Comparison of ENCODE assay signal across 9 cellular contexts in the genomic region with DNA sequence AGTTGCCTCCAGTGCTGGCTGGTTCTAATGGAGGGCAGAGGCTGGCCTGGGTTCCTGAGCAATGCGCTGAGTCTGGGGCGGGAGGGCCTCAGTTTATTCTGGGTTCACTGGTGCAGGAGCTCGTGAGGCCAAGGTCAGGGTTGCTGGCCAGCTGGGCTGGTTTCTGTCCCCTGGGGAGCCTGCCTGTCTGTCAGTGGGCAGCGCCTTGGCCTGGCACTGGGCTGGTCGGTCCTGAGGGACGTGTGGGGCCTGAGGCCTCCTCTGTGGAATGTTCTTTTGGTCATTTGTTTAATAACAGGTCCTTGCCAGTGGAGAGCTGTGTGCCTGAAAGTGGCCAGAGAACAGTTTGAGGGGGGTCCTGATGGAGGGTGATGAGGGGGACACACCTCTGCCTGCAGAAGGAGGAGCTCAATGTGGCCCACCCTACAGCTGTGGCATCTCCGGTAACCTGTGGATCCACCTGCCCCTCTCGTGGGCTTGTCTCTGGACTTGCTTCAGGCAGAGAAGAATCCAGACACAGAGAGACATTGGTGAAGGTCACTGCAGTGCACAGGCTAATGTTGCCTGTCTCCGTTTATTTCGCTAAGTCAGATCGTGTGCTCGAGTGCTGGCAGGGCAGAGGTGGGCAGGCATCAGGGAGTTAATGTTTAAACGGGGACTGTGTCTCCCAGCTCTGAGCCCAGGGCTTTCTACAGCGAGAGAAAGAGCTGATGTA. TPM values are rescaled to one million over a fixed set of nuclear protein-coding genes. Genes with fewer than 3 reads are reported as not detected.
DNase-seq lines count a peak whose midpoint lies in the region; ATAC-seq, FAIRE-seq and TF ChIP-seq lines count a peak whose summit lies in the region.
"Had no signal": no experiment of that assay in that cellular context is flagged by ENCODE, and none has a peak within 500 bp of the region (broad histone marks: within the 10 kb centered on the region; RNA-seq: fewer than 3 reads in every experiment).

No MANE protein-coding gene starts in this region.

- no peak overlapping the region for H2AFZ ChIP-seq in SK-N-SH (ENCODE audit: low read depth)

- H3K36me3 ChIP-seq in SK-N-SH (replicated peaks in 1 of 2; ENCODE audit: control insufficient read depth in 1 of 2, insufficient read depth in 2 of 2, low read length in 1 of 2), result peaks cover 0 to 3% of the 10 kb centered on the region in 2 experiments

- no peaks in the 10 kb centered on the region for H3K27me3 ChIP-seq in SK-N-SH (ENCODE audit: insufficient read depth)

- no peaks in the 10 kb centered on the region for H4K20me1 ChIP-seq in SK-N-SH (ENCODE audit: insufficient read depth)

- H3K9me3 ChIP-seq in SK-N-SH, result no peaks in the 10 kb centered on the region

- H3K4me3 Mint-ChIP-seq in neural crest cell, result no peak overlapping the region

- POLR2A ChIA-PET in SK-N-SH (lab: Yijun Ruan, JAX), result no interaction called here

- H3K27ac ChIP-seq in SK-N-SH (ENCODE audit: low read depth in 2 of 2, low read length in 1 of 2), result peak overlapping the region in 1 of 2 experiments; percentile 17; a peak in 1 of 4 replicates

- TF ChIP-seq RAD21 in SK-N-SH (IDR thresholded peaks at IDR 0.05; ENCODE audit: low read length), result no peak

- no peak overlapping the region for H3K4me3 ChIP-seq in SK-N-SH (ENCODE audit: low read depth in 2 of 2, low read length in 1 of 2)
- H3K4me3 ChIP-seq: GM12878 had no signal

- no peaks in the 10 kb centered on the region for H3F3A ChIP-seq in SK-N-SH (replicated peaks; ENCODE audit: insufficient read depth)

- no peaks in the 10 kb centered on the region for H3K79me2 ChIP-seq in SK-N-SH (ENCODE audit: insufficient read depth)

- H3K9me2 ChIP-seq in SK-N-SH, result no peaks in the 10 kb centered on the region

- no peak for TF ChIP-seq CTCF in neural crest cell (conservative IDR thresholded peaks at IDR 0.05)
- no peak for TF ChIP-seq CTCF in SK-N-SH (IDR thresholded peaks at IDR 0.05)

- H3K4me2 ChIP-seq in SK-N-SH, result no peak overlapping the region

- peaks cover 0 to 25% of the 10 kb centered on the region in 2 experiments; a peak in 1 of 4 replicates for H3K4me1 ChIP-seq in SK-N-SH (ENCODE audit: control insufficient read depth in 1 of 2, insufficient read depth in 2 of 2, low read depth in 1 of 2, low read length in 1 of 2)

- peak overlapping the region; percentile 27 for H3K27ac Mint-ChIP-seq in neural crest cell (ENCODE audit: unreplicated experiment)

- H3K9me3 Mint-ChIP-seq in neural crest cell, result peaks cover 6% of the 10 kb centered on the region

- peak; percentile 49 for DNase-seq in activated effector memory CD4-positive, alpha-beta T cell treated with anti-CD3 and anti-CD28 coated beads, Interleukin-2, amount 50 U/mL, for 16 hours
- DNase-seq in activated effector memory CD4-positive, alpha-beta T cell treated with Interleukin-2 at 50 U/mL for 16 hours, result no peak
- DNase-seq in glomerular visceral epithelial cell (ENCODE audit: extremely low spot score) (peak; percentile 14), neural crest cell (ENCODE audit: low read depth, low spot score) (no peak), ureter (ENCODE audit: low spot score) (peak; percentile 44), RCC 7860 (ENCODE audit: low spot score) (no peak), SK-N-SH (no peak)

- no peak overlapping the region for H3K9ac ChIP-seq in SK-N-SH

- no peak for TF ChIP-seq EP300 in SK-N-SH (IDR thresholded peaks at IDR 0.05; ENCODE audit: borderline replicate concordance in 1 of 2, low read depth in 1 of 2, low read length in 1 of 2)

- no peak for FAIRE-seq in RCC 7860 (lab: Jason Lieb, UNC)
- FAIRE-seq: GM12878 had no signal

- WGBS in SK-N-SH (ENCODE audit: low lambda C conversion rate), result 83% methylated on average over 8 of the region's 14 CpGs

- CTCF ChIA-PET in SK-N-SH (lab: Yijun Ruan, JAX), result no interaction called here

- H3K36me3 Mint-ChIP-seq in neural crest cell (ENCODE audit: low read depth), result peaks cover 6% of the 10 kb centered on the region

- peaks cover 19% of the 10 kb centered on the region for H3K4me1 Mint-ChIP-seq in neural crest cell

- H3K27me3 Mint-ChIP-seq in neural crest cell (ENCODE audit: low read depth), result peaks cover 28% of the 10 kb centered on the region

- ATAC-seq in HG03571 (IDR thresholded peaks at IDR 0.05; ENCODE audit: unreplicated experiment), result no peak
- ATAC-seq: GM12878 had no signal

TF ChIP-seq in SK-N-SH, 30 proteins besides CTCF, POLR2A, EP300 and RAD21:
- TF ChIP-seq FOSL2 (IDR thresholded peaks at IDR 0.05; ENCODE audit: borderline replicate concordance, low read depth), result no peak
- no peak for TF ChIP-seq POLR2AphosphoS5 (IDR thresholded peaks at IDR 0.05; ENCODE audit: low read depth, low read length)
- TF ChIP-seq, protein P1, sequence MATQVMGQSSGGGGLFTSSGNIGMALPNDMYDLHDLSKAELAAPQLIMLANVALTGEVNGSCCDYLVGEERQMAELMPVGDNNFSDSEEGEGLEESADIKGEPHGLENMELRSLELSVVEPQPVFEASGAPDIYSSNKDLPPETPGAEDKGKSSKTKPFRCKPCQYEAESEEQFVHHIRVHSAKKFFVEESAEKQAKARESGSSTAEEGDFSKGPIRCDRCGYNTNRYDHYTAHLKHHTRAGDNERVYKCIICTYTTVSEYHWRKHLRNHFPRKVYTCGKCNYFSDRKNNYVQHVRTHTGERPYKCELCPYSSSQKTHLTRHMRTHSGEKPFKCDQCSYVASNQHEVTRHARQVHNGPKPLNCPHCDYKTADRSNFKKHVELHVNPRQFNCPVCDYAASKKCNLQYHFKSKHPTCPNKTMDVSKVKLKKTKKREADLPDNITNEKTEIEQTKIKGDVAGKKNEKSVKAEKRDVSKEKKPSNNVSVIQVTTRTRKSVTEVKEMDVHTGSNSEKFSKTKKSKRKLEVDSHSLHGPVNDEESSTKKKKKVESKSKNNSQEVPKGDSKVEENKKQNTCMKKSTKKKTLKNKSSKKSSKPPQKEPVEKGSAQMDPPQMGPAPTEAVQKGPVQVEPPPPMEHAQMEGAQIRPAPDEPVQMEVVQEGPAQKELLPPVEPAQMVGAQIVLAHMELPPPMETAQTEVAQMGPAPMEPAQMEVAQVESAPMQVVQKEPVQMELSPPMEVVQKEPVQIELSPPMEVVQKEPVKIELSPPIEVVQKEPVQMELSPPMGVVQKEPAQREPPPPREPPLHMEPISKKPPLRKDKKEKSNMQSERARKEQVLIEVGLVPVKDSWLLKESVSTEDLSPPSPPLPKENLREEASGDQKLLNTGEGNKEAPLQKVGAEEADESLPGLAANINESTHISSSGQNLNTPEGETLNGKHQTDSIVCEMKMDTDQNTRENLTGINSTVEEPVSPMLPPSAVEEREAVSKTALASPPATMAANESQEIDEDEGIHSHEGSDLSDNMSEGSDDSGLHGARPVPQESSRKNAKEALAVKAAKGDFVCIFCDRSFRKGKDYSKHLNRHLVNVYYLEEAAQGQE (IDR thresholded peaks at IDR 0.05; ENCODE audit: low read depth, low read length), result no peak
- no peak for TF ChIP-seq RFX5 (IDR thresholded peaks at IDR 0.05; ENCODE audit: low read length)
- no peak for TF ChIP-seq TEAD4 (IDR thresholded peaks at IDR 0.05; ENCODE audit: borderline replicate concordance, insufficient read depth)
- TF ChIP-seq GATA2 (CRISPR knock-in tag; IDR thresholded peaks at IDR 0.05), result no peak
- no peak for TF ChIP-seq TCF12 (IDR thresholded peaks at IDR 0.05)

RNA-seq across cellular contexts. Expression of a gene that starts 34.6 kb away (rescaled TPM):
- total RNA-seq in neural crest cell, result 8.2 and 9.5 TPM in 2 replicates
- 32.7 TPM for total RNA-seq in ureter
- polyA plus RNA-seq in SK-N-SH (2012; rRNA removed), result 11.8 and 12.1 TPM in 2 replicates
- polyA plus RNA-seq in SK-N-SH (2012; cell fraction: cytosol; rRNA removed), result 6.6 and 8.3 TPM in 2 replicates
- polyA plus RNA-seq in SK-N-SH (2012; cell fraction: nucleus; rRNA removed), result 34.6 and 42.3 TPM in 2 replicates

Comparison
In these comparisons a context has a peak if more than half of its experiments do, and no peak if none do; other contexts are left out.
1. DNase-seq: peak in activated effector memory CD4-positive, alpha-beta T cell treated with anti-CD3 and anti-CD28 coated beads, Interleukin-2, amount 50 U/mL, for 16 hours (single experiment), glomerular visceral epithelial cell (single experiment) and ureter (single experiment); none in activated effector memory CD4-positive, alpha-beta T cell treated with Interleukin-2 at 50 U/mL for 16 hours (single experiment), neural crest cell (single experiment), RCC 7860 (single experiment) and SK-N-SH (single experiment).